1 cellular context compared by ENCODE assay signal in the genomic region with DNA sequence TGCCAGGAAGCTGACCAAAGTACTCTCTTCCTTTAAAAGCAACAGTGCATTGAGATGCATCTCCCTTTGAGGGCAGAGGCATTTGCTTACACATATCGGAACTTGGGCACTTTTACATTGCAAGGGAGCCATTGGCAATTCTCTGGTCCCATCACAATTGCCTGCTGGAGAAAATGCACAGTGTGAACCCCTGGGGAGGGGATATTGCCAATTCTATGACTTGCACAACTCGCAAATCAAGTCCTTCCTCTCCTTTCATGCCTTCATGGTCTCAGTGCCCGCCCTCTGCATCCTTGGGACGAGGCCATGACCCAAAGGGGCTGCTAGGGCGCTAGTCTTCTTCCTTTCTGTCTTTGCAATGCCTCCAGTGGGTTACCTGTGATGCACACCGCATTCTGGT.
TF ChIP-seq lines count a peak whose summit lies in the region.

No MANE protein-coding gene starts in this region.

TF ChIP-seq in H1, 55 proteins besides CTCF, POLR2A, EP300 and RAD21:
- TF ChIP-seq CEBPB (IDR thresholded peaks at IDR 0.05; ENCODE audit: low read depth, low read length) (peak; percentile 12; the same call in 1 of the 2 replicates), ASH2L (IDR thresholded peaks at IDR 0.05; ENCODE audit: low read length) (peak; percentile 41), BCL11A (IDR thresholded peaks at IDR 0.05; ENCODE audit: low read depth in 2 of 2, low read length in 2 of 2) (no peak), BACH1 (IDR thresholded peaks at IDR 0.05; ENCODE audit: low read length) (no peak)
- TF ChIP-seq, protein P1, sequence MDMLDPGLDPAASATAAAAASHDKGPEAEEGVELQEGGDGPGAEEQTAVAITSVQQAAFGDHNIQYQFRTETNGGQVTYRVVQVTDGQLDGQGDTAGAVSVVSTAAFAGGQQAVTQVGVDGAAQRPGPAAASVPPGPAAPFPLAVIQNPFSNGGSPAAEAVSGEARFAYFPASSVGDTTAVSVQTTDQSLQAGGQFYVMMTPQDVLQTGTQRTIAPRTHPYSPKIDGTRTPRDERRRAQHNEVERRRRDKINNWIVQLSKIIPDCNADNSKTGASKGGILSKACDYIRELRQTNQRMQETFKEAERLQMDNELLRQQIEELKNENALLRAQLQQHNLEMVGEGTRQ (IDR thresholded peaks at IDR 0.05; ENCODE audit: low read length): no peak
